Comparison of ENCODE assay signal across 1 cellular context in the genomic region with DNA sequence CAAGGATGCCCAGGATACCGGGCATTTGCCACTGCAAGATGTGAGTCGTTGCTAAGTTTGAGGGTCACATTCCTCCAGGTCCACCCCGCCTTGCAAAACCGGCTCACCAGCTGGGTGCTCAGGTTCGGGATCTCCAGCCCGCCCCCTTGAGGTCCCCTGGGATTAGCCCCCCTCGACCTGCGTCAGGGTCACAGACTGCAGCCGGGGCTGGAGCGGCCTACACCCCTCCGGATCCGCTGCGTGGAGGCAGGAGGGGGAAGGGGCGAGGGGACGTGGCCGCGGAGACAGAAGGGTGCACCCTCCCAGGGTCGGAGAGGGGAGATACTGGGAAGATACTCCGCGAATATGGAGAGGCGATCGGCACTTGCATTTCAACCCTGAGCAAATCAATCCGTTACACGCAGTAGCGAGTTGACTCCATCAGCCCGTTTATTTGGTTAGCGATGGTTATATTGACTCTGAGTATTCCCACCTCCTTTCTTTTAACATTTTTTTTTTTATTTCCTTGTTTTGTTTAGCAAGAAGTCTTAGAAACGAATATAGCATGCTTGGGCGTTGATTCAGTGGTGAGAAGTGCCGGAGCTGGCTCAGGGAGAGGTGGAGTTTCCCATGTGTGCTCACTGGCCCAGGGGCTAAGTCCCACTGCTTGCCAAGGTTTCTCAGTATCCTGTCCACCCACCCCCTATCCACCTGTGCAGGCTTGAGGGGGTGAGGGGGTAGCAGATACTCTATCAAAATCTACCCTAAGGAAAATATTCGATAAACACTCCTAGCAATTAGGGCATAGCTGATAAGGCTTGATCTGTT.
TF ChIP-seq lines count a peak whose summit lies in the region.

No MANE protein-coding gene starts in this region.

TF ChIP-seq in HepG2, 621 proteins besides CTCF, POLR2A, EP300 and RAD21 (continued from another document and continues in another):
- no peak for TF ChIP-seq MAZ (IDR thresholded peaks at IDR 0.05; ENCODE audit: borderline replicate concordance, low read depth, low read length)
- TF ChIP-seq MAZ (CRISPR knock-in tag; IDR thresholded peaks at IDR 0.05; ENCODE audit: low read depth), result no peak
- TF ChIP-seq ZNF451 (CRISPR knock-in tag; IDR thresholded peaks at IDR 0.05), result 0 out of 2 replicates have a peak, but pooled peaks have one; percentile 13
- TF ChIP-seq ZNF530 (CRISPR knock-in tag; IDR thresholded peaks at IDR 0.05; ENCODE audit: low read depth), result no peak
- TF ChIP-seq ZNF773 (CRISPR knock-in tag; IDR thresholded peaks at IDR 0.05; ENCODE audit: borderline replicate concordance), result no peak
- no peak for TF ChIP-seq REPIN1 (CRISPR knock-in tag; IDR thresholded peaks at IDR 0.05; ENCODE audit: borderline replicate concordance, low read depth)
- no peak for TF ChIP-seq ZNF235 (CRISPR knock-in tag; IDR thresholded peaks at IDR 0.05; ENCODE audit: borderline replicate concordance)
- no peak for TF ChIP-seq ZNF891 (CRISPR knock-in tag; IDR thresholded peaks at IDR 0.05)
- no peak for TF ChIP-seq EEA1 (CRISPR knock-in tag; IDR thresholded peaks at IDR 0.05; ENCODE audit: borderline replicate concordance)
- TF ChIP-seq, protein P1, sequence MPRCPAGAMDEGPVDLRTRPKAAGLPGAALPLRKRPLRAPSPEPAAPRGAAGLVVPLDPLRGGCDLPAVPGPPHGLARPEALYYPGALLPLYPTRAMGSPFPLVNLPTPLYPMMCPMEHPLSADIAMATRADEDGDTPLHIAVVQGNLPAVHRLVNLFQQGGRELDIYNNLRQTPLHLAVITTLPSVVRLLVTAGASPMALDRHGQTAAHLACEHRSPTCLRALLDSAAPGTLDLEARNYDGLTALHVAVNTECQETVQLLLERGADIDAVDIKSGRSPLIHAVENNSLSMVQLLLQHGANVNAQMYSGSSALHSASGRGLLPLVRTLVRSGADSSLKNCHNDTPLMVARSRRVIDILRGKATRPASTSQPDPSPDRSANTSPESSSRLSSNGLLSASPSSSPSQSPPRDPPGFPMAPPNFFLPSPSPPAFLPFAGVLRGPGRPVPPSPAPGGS (CRISPR knock-in tag; IDR thresholded peaks at IDR 0.05), result no peak; the same call in 1 of the 2 replicates
- no peak for TF ChIP-seq YEATS2 (CRISPR knock-in tag; IDR thresholded peaks at IDR 0.05; ENCODE audit: borderline replicate concordance)
- 0 out of 2 replicates have a peak, but pooled peaks have one; percentile 37 for TF ChIP-seq GABPB1 (CRISPR knock-in tag; IDR thresholded peaks at IDR 0.05)
- no peak for TF ChIP-seq CBX5 (CRISPR knock-in tag; IDR thresholded peaks at IDR 0.05; ENCODE audit: borderline replicate concordance)
- TF ChIP-seq KLF16 (CRISPR knock-in tag; IDR thresholded peaks at IDR 0.05), result 0 out of 4 replicates have a peak, but pooled peaks of 1 of the 2 experiments have one; percentile 2
- TF ChIP-seq MEF2D (CRISPR knock-in tag; IDR thresholded peaks at IDR 0.05), result 0 out of 2 replicates have a peak, but pooled peaks have one; percentile 30
- no peak; the same call in 1 of the 2 replicates for TF ChIP-seq ZNF543 (CRISPR knock-in tag; IDR thresholded peaks at IDR 0.05)
- TF ChIP-seq RBAK (CRISPR knock-in tag; IDR thresholded peaks at IDR 0.05), result no peak
- TF ChIP-seq ZNF282 (IDR thresholded peaks at IDR 0.05; ENCODE audit: partially characterized antibody), result no peak
- no peak for TF ChIP-seq ADNP (CRISPR knock-in tag; IDR thresholded peaks at IDR 0.05)
- TF ChIP-seq ZSCAN20 (CRISPR knock-in tag; IDR thresholded peaks at IDR 0.05; ENCODE audit: borderline replicate concordance), result no peak
- TF ChIP-seq, protein P2, sequence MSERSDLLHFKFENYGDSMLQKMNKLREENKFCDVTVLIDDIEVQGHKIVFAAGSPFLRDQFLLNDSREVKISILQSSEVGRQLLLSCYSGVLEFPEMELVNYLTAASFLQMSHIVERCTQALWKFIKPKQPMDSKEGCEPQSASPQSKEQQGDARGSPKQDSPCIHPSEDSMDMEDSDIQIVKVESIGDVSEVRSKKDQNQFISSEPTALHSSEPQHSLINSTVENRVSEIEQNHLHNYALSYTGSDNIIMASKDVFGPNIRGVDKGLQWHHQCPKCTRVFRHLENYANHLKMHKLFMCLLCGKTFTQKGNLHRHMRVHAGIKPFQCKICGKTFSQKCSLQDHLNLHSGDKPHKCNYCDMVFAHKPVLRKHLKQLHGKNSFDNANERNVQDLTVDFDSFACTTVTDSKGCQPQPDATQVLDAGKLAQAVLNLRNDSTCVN (CRISPR knock-in tag; IDR thresholded peaks at IDR 0.05; ENCODE audit: borderline replicate concordance), result no peak
- TF ChIP-seq ZNF788 (CRISPR knock-in tag; IDR thresholded peaks at IDR 0.05; ENCODE audit: borderline replicate concordance), result peak; percentile 2; the same call in 1 of the 2 replicates
- no peak for TF ChIP-seq CBX1 (IDR thresholded peaks at IDR 0.05; ENCODE audit: low read depth)
- 0 out of 2 replicates have a peak, but pooled peaks have one; percentile 47 for TF ChIP-seq ZC3H13 (CRISPR knock-in tag; IDR thresholded peaks at IDR 0.05)
- TF ChIP-seq ZNF367 (CRISPR knock-in tag; IDR thresholded peaks at IDR 0.05; ENCODE audit: borderline replicate concordance), result no peak
- no peak for TF ChIP-seq ZNF703 (CRISPR knock-in tag; IDR thresholded peaks at IDR 0.05; ENCODE audit: borderline replicate concordance)
- TF ChIP-seq ZNF749 (CRISPR knock-in tag; IDR thresholded peaks at IDR 0.05; ENCODE audit: borderline replicate concordance), result no peak
- TF ChIP-seq, protein P3, sequence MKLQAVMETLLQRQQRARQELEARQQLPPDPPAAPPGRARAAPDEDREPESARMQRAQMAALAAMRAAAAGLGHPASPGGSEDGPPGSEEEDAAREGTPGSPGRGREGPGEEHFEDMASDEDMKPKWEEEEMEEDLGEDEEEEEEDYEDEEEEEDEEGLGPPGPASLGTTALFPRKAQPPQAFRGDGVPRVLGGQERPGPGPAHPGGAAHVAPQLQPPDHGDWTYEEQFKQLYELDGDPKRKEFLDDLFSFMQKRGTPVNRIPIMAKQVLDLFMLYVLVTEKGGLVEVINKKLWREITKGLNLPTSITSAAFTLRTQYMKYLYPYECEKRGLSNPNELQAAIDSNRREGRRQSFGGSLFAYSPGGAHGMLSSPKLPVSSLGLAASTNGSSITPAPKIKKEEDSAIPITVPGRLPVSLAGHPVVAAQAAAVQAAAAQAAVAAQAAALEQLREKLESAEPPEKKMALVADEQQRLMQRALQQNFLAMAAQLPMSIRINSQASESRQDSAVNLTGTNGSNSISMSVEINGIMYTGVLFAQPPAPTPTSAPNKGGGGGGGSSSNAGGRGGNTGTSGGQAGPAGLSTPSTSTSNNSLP (IDR thresholded peaks at IDR 0.05; ENCODE audit: low read depth, low read length), result no peak
- TF ChIP-seq, protein P4, sequence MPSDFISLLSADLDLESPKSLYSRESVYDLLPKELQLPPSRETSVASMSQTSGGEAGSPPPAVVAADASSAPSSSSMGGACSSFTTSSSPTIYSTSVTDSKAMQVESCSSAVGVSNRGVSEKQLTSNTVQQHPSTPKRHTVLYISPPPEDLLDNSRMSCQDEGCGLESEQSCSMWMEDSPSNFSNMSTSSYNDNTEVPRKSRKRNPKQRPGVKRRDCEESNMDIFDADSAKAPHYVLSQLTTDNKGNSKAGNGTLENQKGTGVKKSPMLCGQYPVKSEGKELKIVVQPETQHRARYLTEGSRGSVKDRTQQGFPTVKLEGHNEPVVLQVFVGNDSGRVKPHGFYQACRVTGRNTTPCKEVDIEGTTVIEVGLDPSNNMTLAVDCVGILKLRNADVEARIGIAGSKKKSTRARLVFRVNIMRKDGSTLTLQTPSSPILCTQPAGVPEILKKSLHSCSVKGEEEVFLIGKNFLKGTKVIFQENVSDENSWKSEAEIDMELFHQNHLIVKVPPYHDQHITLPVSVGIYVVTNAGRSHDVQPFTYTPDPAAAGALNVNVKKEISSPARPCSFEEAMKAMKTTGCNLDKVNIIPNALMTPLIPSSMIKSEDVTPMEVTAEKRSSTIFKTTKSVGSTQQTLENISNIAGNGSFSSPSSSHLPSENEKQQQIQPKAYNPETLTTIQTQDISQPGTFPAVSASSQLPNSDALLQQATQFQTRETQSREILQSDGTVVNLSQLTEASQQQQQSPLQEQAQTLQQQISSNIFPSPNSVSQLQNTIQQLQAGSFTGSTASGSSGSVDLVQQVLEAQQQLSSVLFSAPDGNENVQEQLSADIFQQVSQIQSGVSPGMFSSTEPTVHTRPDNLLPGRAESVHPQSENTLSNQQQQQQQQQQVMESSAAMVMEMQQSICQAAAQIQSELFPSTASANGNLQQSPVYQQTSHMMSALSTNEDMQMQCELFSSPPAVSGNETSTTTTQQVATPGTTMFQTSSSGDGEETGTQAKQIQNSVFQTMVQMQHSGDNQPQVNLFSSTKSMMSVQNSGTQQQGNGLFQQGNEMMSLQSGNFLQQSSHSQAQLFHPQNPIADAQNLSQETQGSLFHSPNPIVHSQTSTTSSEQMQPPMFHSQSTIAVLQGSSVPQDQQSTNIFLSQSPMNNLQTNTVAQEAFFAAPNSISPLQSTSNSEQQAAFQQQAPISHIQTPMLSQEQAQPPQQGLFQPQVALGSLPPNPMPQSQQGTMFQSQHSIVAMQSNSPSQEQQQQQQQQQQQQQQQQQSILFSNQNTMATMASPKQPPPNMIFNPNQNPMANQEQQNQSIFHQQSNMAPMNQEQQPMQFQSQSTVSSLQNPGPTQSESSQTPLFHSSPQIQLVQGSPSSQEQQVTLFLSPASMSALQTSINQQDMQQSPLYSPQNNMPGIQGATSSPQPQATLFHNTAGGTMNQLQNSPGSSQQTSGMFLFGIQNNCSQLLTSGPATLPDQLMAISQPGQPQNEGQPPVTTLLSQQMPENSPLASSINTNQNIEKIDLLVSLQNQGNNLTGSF (CRISPR knock-in tag; IDR thresholded peaks at IDR 0.05), result no peak
- TF ChIP-seq, protein P5, sequence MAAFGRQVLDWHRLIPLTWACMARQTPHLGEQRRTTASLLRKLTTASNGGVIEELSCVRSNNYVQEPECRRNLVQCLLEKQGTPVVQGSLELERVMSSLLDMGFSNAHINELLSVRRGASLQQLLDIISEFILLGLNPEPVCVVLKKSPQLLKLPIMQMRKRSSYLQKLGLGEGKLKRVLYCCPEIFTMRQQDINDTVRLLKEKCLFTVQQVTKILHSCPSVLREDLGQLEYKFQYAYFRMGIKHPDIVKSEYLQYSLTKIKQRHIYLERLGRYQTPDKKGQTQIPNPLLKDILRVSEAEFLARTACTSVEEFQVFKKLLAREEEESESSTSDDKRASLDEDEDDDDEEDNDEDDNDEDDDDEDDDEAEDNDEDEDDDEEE (CRISPR knock-in tag; IDR thresholded peaks at IDR 0.05), result 0 out of 2 replicates have a peak, but pooled peaks have one; percentile 80
- no peak for TF ChIP-seq ZNF619 (CRISPR knock-in tag; IDR thresholded peaks at IDR 0.05)
- TF ChIP-seq ZNF615 (CRISPR knock-in tag; IDR thresholded peaks at IDR 0.05; ENCODE audit: borderline replicate concordance), result no peak
- TF ChIP-seq TARDBP (CRISPR knock-in tag; IDR thresholded peaks at IDR 0.05), result no peak
- no peak for TF ChIP-seq RBM39 (IDR thresholded peaks at IDR 0.05; ENCODE audit: low read depth, low read length, poor library complexity, severe bottlenecking)
- no peak for TF ChIP-seq NFE2L1 (CRISPR knock-in tag; IDR thresholded peaks at IDR 0.05; ENCODE audit: borderline replicate concordance)
- TF ChIP-seq CHD2 (IDR thresholded peaks at IDR 0.05; ENCODE audit: low read depth, low read length), result no peak
- TF ChIP-seq HNRNPL (IDR thresholded peaks at IDR 0.05; ENCODE audit: low read depth, low read length), result 0 out of 2 replicates have a peak, but pooled peaks have one; percentile 42
- TF ChIP-seq FOXK1 (CRISPR knock-in tag; IDR thresholded peaks at IDR 0.05; ENCODE audit: borderline replicate concordance, low read depth), result no peak
- no peak for TF ChIP-seq BORCS8-MEF2B (CRISPR knock-in tag; IDR thresholded peaks at IDR 0.05)
- TF ChIP-seq, protein P6, sequence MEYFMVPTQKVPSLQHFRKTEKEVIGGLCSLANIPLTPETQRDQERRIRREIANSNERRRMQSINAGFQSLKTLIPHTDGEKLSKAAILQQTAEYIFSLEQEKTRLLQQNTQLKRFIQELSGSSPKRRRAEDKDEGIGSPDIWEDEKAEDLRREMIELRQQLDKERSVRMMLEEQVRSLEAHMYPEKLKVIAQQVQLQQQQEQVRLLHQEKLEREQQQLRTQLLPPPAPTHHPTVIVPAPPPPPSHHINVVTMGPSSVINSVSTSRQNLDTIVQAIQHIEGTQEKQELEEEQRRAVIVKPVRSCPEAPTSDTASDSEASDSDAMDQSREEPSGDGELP (IDR thresholded peaks at IDR 0.05; ENCODE audit: borderline replicate concordance, low read depth), result peak; percentile 60; the same call in 1 of the 2 replicates
- TF ChIP-seq, protein P7, sequence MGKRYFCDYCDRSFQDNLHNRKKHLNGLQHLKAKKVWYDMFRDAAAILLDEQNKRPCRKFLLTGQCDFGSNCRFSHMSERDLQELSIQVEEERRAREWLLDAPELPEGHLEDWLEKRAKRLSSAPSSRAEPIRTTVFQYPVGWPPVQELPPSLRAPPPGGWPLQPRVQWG (CRISPR knock-in tag; IDR thresholded peaks at IDR 0.05; ENCODE audit: borderline replicate concordance, low read depth), result no peak
- TF ChIP-seq, protein P8, sequence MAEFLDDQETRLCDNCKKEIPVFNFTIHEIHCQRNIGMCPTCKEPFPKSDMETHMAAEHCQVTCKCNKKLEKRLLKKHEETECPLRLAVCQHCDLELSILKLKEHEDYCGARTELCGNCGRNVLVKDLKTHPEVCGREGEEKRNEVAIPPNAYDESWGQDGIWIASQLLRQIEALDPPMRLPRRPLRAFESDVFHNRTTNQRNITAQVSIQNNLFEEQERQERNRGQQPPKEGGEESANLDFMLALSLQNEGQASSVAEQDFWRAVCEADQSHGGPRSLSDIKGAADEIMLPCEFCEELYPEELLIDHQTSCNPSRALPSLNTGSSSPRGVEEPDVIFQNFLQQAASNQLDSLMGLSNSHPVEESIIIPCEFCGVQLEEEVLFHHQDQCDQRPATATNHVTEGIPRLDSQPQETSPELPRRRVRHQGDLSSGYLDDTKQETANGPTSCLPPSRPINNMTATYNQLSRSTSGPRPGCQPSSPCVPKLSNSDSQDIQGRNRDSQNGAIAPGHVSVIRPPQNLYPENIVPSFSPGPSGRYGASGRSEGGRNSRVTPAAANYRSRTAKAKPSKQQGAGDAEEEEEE (CRISPR knock-in tag; IDR thresholded peaks at IDR 0.05; ENCODE audit: borderline replicate concordance), result no peak
- TF ChIP-seq, protein P9, sequence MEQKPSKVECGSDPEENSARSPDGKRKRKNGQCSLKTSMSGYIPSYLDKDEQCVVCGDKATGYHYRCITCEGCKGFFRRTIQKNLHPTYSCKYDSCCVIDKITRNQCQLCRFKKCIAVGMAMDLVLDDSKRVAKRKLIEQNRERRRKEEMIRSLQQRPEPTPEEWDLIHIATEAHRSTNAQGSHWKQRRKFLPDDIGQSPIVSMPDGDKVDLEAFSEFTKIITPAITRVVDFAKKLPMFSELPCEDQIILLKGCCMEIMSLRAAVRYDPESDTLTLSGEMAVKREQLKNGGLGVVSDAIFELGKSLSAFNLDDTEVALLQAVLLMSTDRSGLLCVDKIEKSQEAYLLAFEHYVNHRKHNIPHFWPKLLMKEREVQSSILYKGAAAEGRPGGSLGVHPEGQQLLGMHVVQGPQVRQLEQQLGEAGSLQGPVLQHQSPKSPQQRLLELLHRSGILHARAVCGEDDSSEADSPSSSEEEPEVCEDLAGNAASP (CRISPR knock-in tag; IDR thresholded peaks at IDR 0.05; ENCODE audit: borderline replicate concordance), result peak; percentile 10; the same call in 1 of the 2 replicates
